8 cellular contexts compared by ENCODE assay signal in the genomic region with DNA sequence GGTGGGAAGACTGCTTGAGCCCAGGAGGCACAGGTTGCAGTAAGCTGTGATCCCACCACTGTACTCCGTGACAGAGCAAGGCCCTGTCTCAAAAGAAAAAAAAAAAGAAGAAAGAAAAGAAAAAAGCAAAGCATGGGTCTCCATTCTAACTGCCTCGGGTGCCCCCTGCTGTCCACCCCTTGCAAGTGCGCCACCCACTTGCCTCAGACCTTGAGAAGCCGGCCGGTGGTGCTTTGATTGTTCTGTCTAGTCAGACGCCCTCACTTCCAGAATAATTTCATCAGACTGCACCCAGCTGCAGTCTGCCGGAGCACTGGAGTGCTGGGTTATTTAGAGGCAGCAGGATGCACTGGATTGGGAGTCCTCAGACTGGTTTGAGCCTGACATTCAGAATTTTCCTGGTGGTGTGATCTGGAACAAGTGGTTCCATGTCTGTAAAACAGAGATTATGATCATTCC. TPM values are rescaled to one million over a fixed set of nuclear protein-coding genes. Genes with fewer than 3 reads are reported as not detected.
DNase-seq lines count a peak whose midpoint lies in the region; ATAC-seq and TF ChIP-seq lines count a peak whose summit lies in the region.

No MANE protein-coding gene starts in this region.

- H3K36me3 Mint-ChIP-seq in CD8-positive, alpha-beta T cell, result no peaks in the 10 kb centered on the region

- H3K9me3 Mint-ChIP-seq in CD8-positive, alpha-beta T cell, result no peaks in the 10 kb centered on the region

- no peaks in the 10 kb centered on the region for H3K9me3 ChIP-seq in CD8-positive, alpha-beta T cell (ENCODE audit: low read length)
- no peaks in the 10 kb centered on the region for H3K9me3 ChIP-seq in lower lobe of right lung

- H3K4me1 Mint-ChIP-seq in CD8-positive, alpha-beta T cell (ENCODE audit: low read depth), result no peaks in the 10 kb centered on the region

- H3K36me3 ChIP-seq in CD8-positive, alpha-beta T cell (ENCODE audit: insufficient read depth, low read length), result no peaks in the 10 kb centered on the region
- H3K36me3 ChIP-seq in lower lobe of right lung, result peaks cover 15% of the 10 kb centered on the region

- H3K4me1 ChIP-seq in CD8-positive, alpha-beta T cell (ENCODE audit: insufficient read depth, low read length), result no peaks in the 10 kb centered on the region
- H3K4me1 ChIP-seq in lower lobe of right lung, result no peaks in the 10 kb centered on the region

- no peak overlapping the region for H3K4me3 ChIP-seq in CD8-positive, alpha-beta T cell (ENCODE audit: low read depth, low read length)
- H3K4me3 ChIP-seq in coronary artery (no peak overlapping the region), lower lobe of right lung (no peak overlapping the region)

- peak; percentile 98 for ATAC-seq in CD8-positive, alpha-beta T cell
- ATAC-seq in HG03066 (IDR thresholded peaks at IDR 0.05; ENCODE audit: low read depth, unreplicated experiment) (peak; percentile 63), lower lobe of right lung (peak; percentile 84 to 85), HG03280 (IDR thresholded peaks at IDR 0.05; ENCODE audit: unreplicated experiment) (no peak)

- TF ChIP-seq CTCF in CD8-positive, alpha-beta T cell (IDR thresholded peaks at IDR 0.05), result peak; percentile 94
- TF ChIP-seq CTCF in coronary artery (IDR thresholded peaks at IDR 0.05), result peak; percentile 62
- peak; percentile 93 for TF ChIP-seq CTCF in lower lobe of right lung (IDR thresholded peaks at IDR 0.05)

- CTCF ChIA-PET in CD8-positive, alpha-beta T cell (lab: Charles Lee), result interaction anchor here (0.6 to 3.1 kb wide), 21 partner anchors 9 to 685 kb away, joined by 3 to 21 read pairs (median 5); no protein-coding TSS in a partner anchor

- intact Hi-C loops in CD8-positive, alpha-beta T cell (cut with DNase I, micrococcal nuclease), result loop anchor here (1.0 to 5.0 kb wide), 3 partner anchors 240 to 560 kb away; no protein-coding TSS in a partner anchor
- intact Hi-C loops in lower lobe of right lung (cut with DNase I), result no loop called here

- H3K27ac Mint-ChIP-seq in CD8-positive, alpha-beta T cell, result no peak overlapping the region

- H3K4me3 Mint-ChIP-seq in CD8-positive, alpha-beta T cell, result no peak overlapping the region

- peak; percentile 56 to 80 (median 76) for DNase-seq in CD8-positive, alpha-beta T cell
- DNase-seq in NCI-H526 treated with DMSO at 0.1 percent for 48 hours (lab: John Stamatoyannopoulos, UW) (peak; percentile 81), coronary artery (ENCODE audit: low spot score) (no peak), lower lobe of right lung (peak; percentile 84)
- peak; percentile 73 for DNase-seq in activated CD4-positive, alpha-beta T cell treated with anti-CD3 and anti-CD28 coated beads, Interleukin-2, amount 50 U/mL, for 1 hour
- DNase-seq in stimulated activated CD8-positive, alpha-beta memory T cell treated with anti-CD3 and anti-CD28 coated beads, Interleukin-12 subunit alpha, Interleukin-12 subunit beta, amount 100 ng/mL, for 24 hours (ENCODE audit: extremely low read depth), result peak; percentile 45

- H3K27me3 Mint-ChIP-seq in CD8-positive, alpha-beta T cell (ENCODE audit: low read depth), result peaks cover 9% of the 10 kb centered on the region

- no peaks in the 10 kb centered on the region for H3K27me3 ChIP-seq in CD8-positive, alpha-beta T cell (ENCODE audit: insufficient read depth, low read length)
- no peaks in the 10 kb centered on the region for H3K27me3 ChIP-seq in lower lobe of right lung (ENCODE audit: low read depth)

- POLR2A ChIA-PET in CD8-positive, alpha-beta T cell (lab: Charles Lee), result no interaction called here

- no peak overlapping the region for H3K27ac ChIP-seq in CD8-positive, alpha-beta T cell (ENCODE audit: low read depth, low read length)
- H3K27ac ChIP-seq in coronary artery, result no peak overlapping the region
- no peak overlapping the region for H3K27ac ChIP-seq in lower lobe of right lung

RNA-seq across cellular contexts. Expression of a gene that starts 17.6 kb away (rescaled TPM):
- total RNA-seq in CD8-positive, alpha-beta T cell, result 10 to 100 TPM; 27.5 to 29.2 TPM
- total RNA-seq in lower lobe of right lung, result 49.7 TPM

RNA-seq across cellular contexts. Expression of a gene that starts 39.9 kb away (rescaled TPM):
- total RNA-seq in CD8-positive, alpha-beta T cell, result under 1 TPM; 0.14 to 0.44 TPM
- 99.9 TPM for total RNA-seq in lower lobe of right lung

Comparison
In these comparisons a context has a peak if more than half of its experiments do, and no peak if none do; other contexts are left out.
1. RNA of a gene that starts 39.9 kb away (total RNA-seq): 99.9 TPM in lower lobe of right lung (single experiment); 0.14 to 0.44 TPM in CD8-positive, alpha-beta T cell; every median in the first group is over 10 times any median in the second.
2. Peak in every context shown above with its lines, with median percentiles within 50 percentile points of each other: CTCF ChIP-seq.